Comparison of ENCODE assay signal across 11 cellular contexts in the genomic region with DNA sequence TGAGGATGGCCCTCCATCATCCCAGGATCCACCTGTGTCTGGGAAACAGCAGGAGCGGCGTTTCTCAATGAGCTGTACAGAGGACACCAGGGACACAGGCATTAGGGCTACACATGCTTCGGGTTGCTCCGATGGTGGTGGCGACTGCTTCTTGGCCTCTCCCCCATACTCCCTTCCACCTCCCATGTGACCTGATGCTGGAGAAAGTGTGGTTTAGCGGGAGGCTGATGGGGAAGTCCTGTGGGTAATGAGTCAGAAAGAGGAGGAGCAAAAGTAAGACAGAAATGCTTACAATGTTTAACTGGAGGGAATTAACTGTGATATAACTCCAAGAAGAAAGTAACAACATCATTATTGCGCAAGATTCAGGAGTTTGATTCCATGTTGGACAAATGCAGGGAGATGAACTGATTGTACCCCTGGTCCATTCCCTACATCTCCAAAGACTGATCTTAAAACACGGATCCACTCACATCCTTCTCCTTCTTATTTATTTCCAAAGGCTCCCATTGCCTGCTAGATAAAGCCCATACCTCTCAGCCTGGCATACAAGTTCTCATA.
DNase-seq lines count a peak whose midpoint lies in the region; ATAC-seq and TF ChIP-seq lines count a peak whose summit lies in the region.
"Had no signal": no experiment of that assay in that cellular context is flagged by ENCODE, and none has a peak within 500 bp of the region (broad histone marks: within the 10 kb centered on the region; RNA-seq: fewer than 3 reads in every experiment).

No MANE protein-coding gene starts in this region.

- intact Hi-C loops in spleen (cut with DNase I; ENCODE audit: low total_unique reads) (no loop called here), psoas muscle (cut with DNase I) (no loop called here)

- H3K4me3 Mint-ChIP-seq in activated naive CD8-positive, alpha-beta T cell treated with anti-CD3 and anti-CD28 coated beads, Interleukin-2, amount 10 ng/mL, durations not matched to agents 7 days and 5 days: peak overlapping the region; percentile 48
- H3K4me3 Mint-ChIP-seq in stimulated activated effector memory CD8-positive, alpha-beta T cell treated with anti-CD3 and anti-CD28 coated beads, Interleukin-12 subunit alpha, Interleukin-12 subunit beta, amount 100 ng/mL, for 72 hours: no peak overlapping the region
- H3K4me3 Mint-ChIP-seq in osteocyte (ENCODE audit: unreplicated experiment): no peak overlapping the region
- H3K4me3 Mint-ChIP-seq: CD4-positive, CD25-positive, alpha-beta regulatory T cell; natural killer cell had no signal

- peaks cover 34% of the 10 kb centered on the region for H3K27me3 Mint-ChIP-seq in activated naive CD8-positive, alpha-beta T cell treated with anti-CD3 and anti-CD28 coated beads, Interleukin-2, amount 10 ng/mL, durations not matched to agents 7 days and 5 days
- peaks cover 34% of the 10 kb centered on the region for H3K27me3 Mint-ChIP-seq in osteocyte (ENCODE audit: unreplicated experiment)

- H3K9me3 Mint-ChIP-seq in activated naive CD8-positive, alpha-beta T cell treated with anti-CD3 and anti-CD28 coated beads, Interleukin-2, amount 10 ng/mL, durations not matched to agents 7 days and 5 days: no peaks in the 10 kb centered on the region
- H3K9me3 Mint-ChIP-seq in stimulated activated effector memory CD8-positive, alpha-beta T cell treated with anti-CD3 and anti-CD28 coated beads, Interleukin-12 subunit alpha, Interleukin-12 subunit beta, amount 100 ng/mL, for 72 hours: no peaks in the 10 kb centered on the region
- H3K9me3 Mint-ChIP-seq in osteocyte (ENCODE audit: unreplicated experiment): peaks cover 2% of the 10 kb centered on the region
- H3K9me3 Mint-ChIP-seq: natural killer cell had no signal

- TF ChIP-seq POLR2A in spleen (IDR thresholded peaks at IDR 0.05): no peak

- H3K36me3 ChIP-seq in spleen (no peaks in the 10 kb centered on the region), psoas muscle (ENCODE audit: insufficient read depth in 1 of 2, low read depth in 1 of 2) (no peaks in the 10 kb centered on the region)

- H3K27ac ChIP-seq in spleen (no peak overlapping the region), psoas muscle (no peak overlapping the region)

- H3K4me3 ChIP-seq in spleen (no peak overlapping the region), psoas muscle (no peak overlapping the region)

- POLR2A ChIA-PET in activated naive CD8-positive, alpha-beta T cell treated with anti-CD3 and anti-CD28 coated beads, Interleukin-2, amount 10 ng/mL, durations not matched to agents 7 days and 5 days (lab: Charles Lee): no interaction called here

- no peak overlapping the region for H3K27ac Mint-ChIP-seq in activated naive CD8-positive, alpha-beta T cell treated with anti-CD3 and anti-CD28 coated beads, Interleukin-2, amount 10 ng/mL, durations not matched to agents 7 days and 5 days
- no peak overlapping the region for H3K27ac Mint-ChIP-seq in stimulated activated effector memory CD8-positive, alpha-beta T cell treated with anti-CD3 and anti-CD28 coated beads, Interleukin-12 subunit alpha, Interleukin-12 subunit beta, amount 100 ng/mL, for 72 hours
- no peak overlapping the region for H3K27ac Mint-ChIP-seq in osteocyte (ENCODE audit: unreplicated experiment)
- H3K27ac Mint-ChIP-seq: IgD-negative memory B cell, natural killer cell had no signal

- peak; percentile 29 for DNase-seq in activated T-cell treated with anti-CD3 and anti-CD28 coated beads for 48 hours (ENCODE audit: low read depth)
- no peak for DNase-seq in activated T-cell treated with anti-CD3 and anti-CD28 coated beads for 4 hours
- peak; percentile 68 for DNase-seq in HK-2 (ENCODE audit: unreplicated experiment)
- DNase-seq in activated naive CD8-positive, alpha-beta T cell treated with anti-CD3 and anti-CD28 coated beads, Interleukin-2, amount 10 ng/mL, durations not matched to agents 7 days and 5 days: peak; percentile 32
- DNase-seq in stimulated activated effector memory CD8-positive, alpha-beta T cell treated with anti-CD3 and anti-CD28 coated beads, Interleukin-12 subunit alpha, Interleukin-12 subunit beta, amount 100 ng/mL, for 72 hours (ENCODE audit: low spot score in 2 of 2): no peak
- DNase-seq in spleen: no peak
- DNase-seq in osteocyte (ENCODE audit: extremely low spot score, unreplicated experiment): no peak
- DNase-seq in psoas muscle: no peak
- DNase-seq: natural killer cell had no signal

- H3K4me1 ChIP-seq in spleen (no peaks in the 10 kb centered on the region), psoas muscle (no peaks in the 10 kb centered on the region)

- no peaks in the 10 kb centered on the region for H3K36me3 Mint-ChIP-seq in activated naive CD8-positive, alpha-beta T cell treated with anti-CD3 and anti-CD28 coated beads, Interleukin-2, amount 10 ng/mL, durations not matched to agents 7 days and 5 days
- no peaks in the 10 kb centered on the region for H3K36me3 Mint-ChIP-seq in stimulated activated effector memory CD8-positive, alpha-beta T cell treated with anti-CD3 and anti-CD28 coated beads, Interleukin-12 subunit alpha, Interleukin-12 subunit beta, amount 100 ng/mL, for 72 hours
- H3K36me3 Mint-ChIP-seq in osteocyte (ENCODE audit: unreplicated experiment): no peaks in the 10 kb centered on the region
- H3K36me3 Mint-ChIP-seq: CD4-positive, CD25-positive, alpha-beta regulatory T cell; IgD-negative memory B cell; natural killer cell had no signal

- 45 to 67% (median 56%) methylated on average over 8 of the region's 8 CpGs for WGBS in spleen, 5 donors
- WGBS in psoas muscle, 3 donors: 75 to 77% (median 75%) methylated on average over 8 of the region's 8 CpGs

- peaks cover 23% of the 10 kb centered on the region for H3K4me1 Mint-ChIP-seq in activated naive CD8-positive, alpha-beta T cell treated with anti-CD3 and anti-CD28 coated beads, Interleukin-2, amount 10 ng/mL, durations not matched to agents 7 days and 5 days
- peaks cover 14% of the 10 kb centered on the region for H3K4me1 Mint-ChIP-seq in stimulated activated effector memory CD8-positive, alpha-beta T cell treated with anti-CD3 and anti-CD28 coated beads, Interleukin-12 subunit alpha, Interleukin-12 subunit beta, amount 100 ng/mL, for 72 hours
- H3K4me1 Mint-ChIP-seq in osteocyte (ENCODE audit: unreplicated experiment): peaks cover 21% of the 10 kb centered on the region
- H3K4me1 Mint-ChIP-seq: CD4-positive, CD25-positive, alpha-beta regulatory T cell; IgD-negative memory B cell had no signal

- ATAC-seq in activated naive CD8-positive, alpha-beta T cell treated with anti-CD3 and anti-CD28 coated beads, Interleukin-2, amount 10 ng/mL, durations not matched to agents 7 days and 5 days (ENCODE audit: low read depth): peak; percentile 61
- ATAC-seq in stimulated activated effector memory CD8-positive, alpha-beta T cell treated with anti-CD3 and anti-CD28 coated beads, Interleukin-12 subunit alpha, Interleukin-12 subunit beta, amount 100 ng/mL, for 72 hours: peak; percentile 80
- ATAC-seq in psoas muscle: no peak

- H3K9me3 ChIP-seq in spleen (peaks cover 0 to 3% (median 0%) of the 10 kb centered on the region in 8 donors), psoas muscle (no peaks in the 10 kb centered on the region)

- TF ChIP-seq CTCF in spleen (IDR thresholded peaks at IDR 0.05 in 8 of 11, conservative IDR thresholded peaks at IDR 0.05 in 3 of 11) (no peak), osteocyte (IDR thresholded peaks at IDR 0.05) (no peak), psoas muscle (IDR thresholded peaks at IDR 0.05) (no peak)

- H3K27me3 ChIP-seq in spleen (replicated peaks in 1 of 7): peaks cover 0 to 9% (median 0%) of the 10 kb centered on the region in 7 donors
- H3K27me3 ChIP-seq in psoas muscle (ENCODE audit: insufficient read depth in 3 of 3, low read length in 2 of 3): peaks cover 0 to 2% (median 0%) of the 10 kb centered on the region in 3 donors

Comparison
In these comparisons a context has a peak if more than half of its experiments do, and no peak if none do; other contexts are left out.
1. DNase-seq: peak in activated T-cell treated with anti-CD3 and anti-CD28 coated beads for 48 hours (single experiment), HK-2 (single experiment) and activated naive CD8-positive, alpha-beta T cell treated with anti-CD3 and anti-CD28 coated beads, Interleukin-2, amount 10 ng/mL, durations not matched to agents 7 days and 5 days (single experiment); none in activated T-cell treated with anti-CD3 and anti-CD28 coated beads for 4 hours (single experiment), stimulated activated effector memory CD8-positive, alpha-beta T cell treated with anti-CD3 and anti-CD28 coated beads, Interleukin-12 subunit alpha, Interleukin-12 subunit beta, amount 100 ng/mL, for 72 hours (0 of 2), spleen (single experiment), osteocyte (single experiment) and psoas muscle (0 of 2).
2. ATAC-seq: peak in activated naive CD8-positive, alpha-beta T cell treated with anti-CD3 and anti-CD28 coated beads, Interleukin-2, amount 10 ng/mL, durations not matched to agents 7 days and 5 days (single experiment) and stimulated activated effector memory CD8-positive, alpha-beta T cell treated with anti-CD3 and anti-CD28 coated beads, Interleukin-12 subunit alpha, Interleukin-12 subunit beta, amount 100 ng/mL, for 72 hours (single experiment); none in psoas muscle (0 of 4).